In genomic region chr7:134316539-134317344, GRCh38 we compare ENCODE assay signal across 8 cellular contexts. TPM values are rescaled to one million over a fixed set of nuclear protein-coding genes. Genes with fewer than 3 reads are reported as not detected.
DNase-seq lines count a peak whose midpoint lies in the region; ATAC-seq and TF ChIP-seq lines count a peak whose summit lies in the region.

Gene SLC35B4, minus strand, starts transcription at chr7:134316930. Its CDS starts 179 bp downstream, at chr7:134316751.

- TF ChIP-seq CTCF in GM13977 (IDR thresholded peaks at IDR 0.05; ENCODE audit: extremely low read depth, insufficient read depth, missing control alignments) (no peak), left ventricle myocardium inferior (IDR thresholded peaks at IDR 0.05; ENCODE audit: borderline replicate concordance) (peak; percentile 52), progenitor cell of endocrine pancreas (IDR thresholded peaks at IDR 0.05; ENCODE audit: unreplicated experiment) (peak; percentile 38)

- H3K36me3 ChIP-seq in left ventricle myocardium inferior, result no peaks in the 10 kb centered on the region
- H3K36me3 ChIP-seq in urinary bladder (ENCODE audit: insufficient read depth), result no peaks in the 10 kb centered on the region

- WGBS in urinary bladder, result under 1% methylated on average over 69 of the region's 69 CpGs

- H3K27ac Mint-ChIP-seq in T-helper 1 cell treated with Interleukin-12 subunit alpha and Interleukin-12 subunit beta and Interleukin-4 antibody, amounts not matched to agents 30 μg/mL and 1 μg/mL, for 36 hours, result peak within 1 kb of the TSS; percentile 81
- peak within 1 kb of the TSS; percentile 81 for H3K27ac Mint-ChIP-seq in progenitor cell of endocrine pancreas

- H3K4me3 Mint-ChIP-seq in T-helper 1 cell treated with Interleukin-12 subunit alpha and Interleukin-12 subunit beta and Interleukin-4 antibody, amounts not matched to agents 30 μg/mL and 1 μg/mL, for 36 hours, result peak within 1 kb of the TSS; percentile 92
- peak within 1 kb of the TSS; percentile 89 for H3K4me3 Mint-ChIP-seq in progenitor cell of endocrine pancreas (ENCODE audit: low read depth)

- intact Hi-C loops in left ventricle myocardium inferior (cut with micrococcal nuclease), result no loop called here

- in situ Hi-C loops in GM13977 (cut with MboI; ENCODE audit: low pct_unique_long_range_greater_than_20kb, low sequenced_read_pairs, unreplicated experiment), result no loop called here

- peaks cover 3% of the 10 kb centered on the region for H3K36me3 Mint-ChIP-seq in T-helper 1 cell treated with Interleukin-12 subunit alpha and Interleukin-12 subunit beta and Interleukin-4 antibody, amounts not matched to agents 30 μg/mL and 1 μg/mL, for 36 hours (ENCODE audit: low read depth)
- peaks cover 3% of the 10 kb centered on the region for H3K36me3 Mint-ChIP-seq in progenitor cell of endocrine pancreas (ENCODE audit: insufficient read depth)

- ATAC-seq in HG02884 (IDR thresholded peaks at IDR 0.05; ENCODE audit: unreplicated experiment), result peak; percentile 97

- H3K4me1 ChIP-seq in left ventricle myocardium inferior (peaks cover 21% of the 10 kb centered on the region), urinary bladder (ENCODE audit: insufficient read depth) (no peaks in the 10 kb centered on the region)

- H3K9me3 ChIP-seq in left ventricle myocardium inferior (replicated peaks), result no peaks in the 10 kb centered on the region

- no peaks in the 10 kb centered on the region for H3K27me3 ChIP-seq in left ventricle myocardium inferior (ENCODE audit: low read depth)

- peaks cover 14% of the 10 kb centered on the region for H3K4me1 Mint-ChIP-seq in T-helper 1 cell treated with Interleukin-12 subunit alpha and Interleukin-12 subunit beta and Interleukin-4 antibody, amounts not matched to agents 30 μg/mL and 1 μg/mL, for 36 hours (ENCODE audit: low read depth)
- H3K4me1 Mint-ChIP-seq in progenitor cell of endocrine pancreas (ENCODE audit: low read depth), result peaks cover 15% of the 10 kb centered on the region

- H3K4me3 ChIP-seq in left ventricle myocardium inferior (peak within 1 kb of the TSS; percentile 92), urinary bladder (ENCODE audit: low read depth, low read length) (peak within 1 kb of the TSS; percentile 82)

- H3K27me3 Mint-ChIP-seq in T-helper 1 cell treated with Interleukin-12 subunit alpha and Interleukin-12 subunit beta and Interleukin-4 antibody, amounts not matched to agents 30 μg/mL and 1 μg/mL, for 36 hours (ENCODE audit: low read depth), result peaks cover 7% of the 10 kb centered on the region
- peaks cover 4% of the 10 kb centered on the region for H3K27me3 Mint-ChIP-seq in progenitor cell of endocrine pancreas

- peak; percentile 97 for DNase-seq in GM13977 (ENCODE audit: low spot score)
- peak; percentile 95 for DNase-seq in NCI-H1694 (lab: John Stamatoyannopoulos, UW)
- peak; percentile 61 to 99 (median 96) for DNase-seq in amygdala (lab: John Stamatoyannopoulos, UW)
- peak; percentile 97 for DNase-seq in left ventricle myocardium inferior
- DNase-seq in progenitor cell of endocrine pancreas (ENCODE audit: low spot score, unreplicated experiment), result peak; percentile 95

- H3K27ac ChIP-seq in left ventricle myocardium inferior (replicated peaks) (peak within 1 kb of the TSS; percentile 88), urinary bladder (ENCODE audit: low read depth) (peak within 1 kb of the TSS; percentile 18)

- H3K9me3 Mint-ChIP-seq in T-helper 1 cell treated with Interleukin-12 subunit alpha and Interleukin-12 subunit beta and Interleukin-4 antibody, amounts not matched to agents 30 μg/mL and 1 μg/mL, for 36 hours, result no peaks in the 10 kb centered on the region
- H3K9me3 Mint-ChIP-seq in progenitor cell of endocrine pancreas (ENCODE audit: low read depth), result no peaks in the 10 kb centered on the region

RNA-seq across cellular contexts. Expression of gene SLC35B4, which starts in this region (rescaled TPM):
- total RNA-seq in left ventricle myocardium inferior (5.1 TPM), progenitor cell of endocrine pancreas (31.6 and 34.2 TPM in 2 replicates), urinary bladder (16.6 TPM)
- 6.1 TPM for polyA plus RNA-seq in urinary bladder

Comparison
In these comparisons a context has a peak if more than half of its experiments do, and no peak if none do; other contexts are left out.
1. Peak in every context shown above with its lines: DNase-seq, ATAC-seq, H3K4me3 ChIP-seq and H3K27ac ChIP-seq.